In the genomic region with DNA sequence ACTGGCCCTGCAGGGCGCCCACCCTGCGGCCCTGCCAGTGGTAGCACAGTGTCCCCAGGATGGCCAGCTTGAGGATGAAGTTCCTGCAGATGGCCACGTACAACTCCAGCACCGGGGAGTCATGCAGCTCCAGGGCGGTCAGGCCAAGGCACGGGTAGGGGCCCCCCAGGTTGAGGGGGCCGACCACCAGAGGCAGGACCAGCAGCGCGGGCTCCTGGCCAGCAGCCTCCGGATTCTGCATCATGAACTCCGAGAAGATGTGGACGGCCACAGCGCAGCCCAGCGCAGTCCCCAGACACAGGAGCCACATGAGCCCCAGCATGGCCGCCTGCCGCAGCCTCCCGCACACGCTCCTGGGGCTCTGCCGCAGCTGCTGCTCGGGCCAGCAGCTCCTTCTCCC, we compare ENCODE assay signal across 1 cellular context.
TF ChIP-seq lines count a peak whose summit lies in the region.

No MANE protein-coding gene starts in this region.

TF ChIP-seq in H1, 55 proteins besides CTCF, POLR2A, EP300 and RAD21 (continued from another document):
- TF ChIP-seq CHD2 (IDR thresholded peaks at IDR 0.05; ENCODE audit: low read length), result no peak
